In genomic region chr14:103522028-103522581, GRCh38 we compare ENCODE assay signal across 1 cellular context.
TF ChIP-seq lines count a peak whose summit lies in the region.

No MANE protein-coding gene starts in this region.

TF ChIP-seq in K562, 482 proteins besides CTCF, POLR2A, EP300 and RAD21 (continued from another document):
- TF ChIP-seq MLX (CRISPR knock-in tag; conservative IDR thresholded peaks at IDR 0.05) (no peak), GATAD2A (IDR thresholded peaks at IDR 0.05) (no peak), ZBTB7A (IDR thresholded peaks at IDR 0.05; ENCODE audit: borderline replicate concordance, control insufficient read depth, low read depth, low read length) (peak; percentile 84; the same call in 1 of the 2 replicates), CHD1 (IDR thresholded peaks at IDR 0.05; ENCODE audit: low read length) (peak; percentile 53), ESRRB (CRISPR knock-in tag; IDR thresholded peaks at IDR 0.05; ENCODE audit: borderline replicate concordance) (no peak), ZNF24 (IDR thresholded peaks at IDR 0.05) (no peak), TEAD2 (tag; IDR thresholded peaks at IDR 0.05) (no peak)
